ENCODE assay signal across 1 cellular context in the genomic region with DNA sequence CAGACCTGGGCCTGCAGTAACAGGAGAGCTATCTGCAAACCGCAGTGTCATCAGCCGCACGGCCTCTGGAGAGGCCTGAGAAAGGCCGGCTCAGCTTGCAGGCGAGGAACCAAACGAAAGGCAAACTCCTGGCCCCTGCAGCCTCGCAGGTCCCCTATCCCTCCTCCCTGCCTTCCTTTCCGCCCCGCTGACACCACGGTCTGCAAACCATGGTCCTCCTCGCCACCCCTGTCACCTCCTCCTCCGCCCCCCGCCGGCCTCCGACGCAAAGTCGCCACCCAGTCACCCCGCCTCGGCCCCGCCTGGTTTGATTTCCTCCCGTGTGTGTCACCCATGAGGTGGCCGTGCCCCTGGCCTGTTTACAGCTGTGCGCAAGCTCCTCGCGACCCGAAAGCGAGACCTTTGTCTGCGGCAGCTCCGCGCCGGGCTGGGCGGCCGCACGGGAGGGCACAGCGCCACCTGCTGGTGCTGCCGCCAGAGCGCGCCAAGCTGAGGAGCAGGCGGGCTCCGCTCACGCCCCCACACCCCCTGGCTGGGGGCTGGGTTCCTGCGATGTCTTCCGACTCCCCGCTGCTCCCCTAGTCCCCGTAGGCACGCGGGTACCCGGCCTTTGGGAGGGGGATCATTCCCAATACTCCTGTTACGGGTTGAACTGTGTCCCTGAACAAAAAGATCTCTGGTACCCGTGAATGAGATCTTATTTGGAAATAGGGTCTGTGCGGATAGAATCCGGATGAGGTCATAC.
A peak's percentile ranks its signal among the peaks of the same experiment; 100 is the strongest.
TF ChIP-seq lines count a peak whose summit lies in the region.

No MANE protein-coding gene starts in this region.

TF ChIP-seq in GM12878, 131 proteins besides CTCF, POLR2A, EP300 and RAD21 (continued from another document and continues in another):
- TF ChIP-seq, protein P1, sequence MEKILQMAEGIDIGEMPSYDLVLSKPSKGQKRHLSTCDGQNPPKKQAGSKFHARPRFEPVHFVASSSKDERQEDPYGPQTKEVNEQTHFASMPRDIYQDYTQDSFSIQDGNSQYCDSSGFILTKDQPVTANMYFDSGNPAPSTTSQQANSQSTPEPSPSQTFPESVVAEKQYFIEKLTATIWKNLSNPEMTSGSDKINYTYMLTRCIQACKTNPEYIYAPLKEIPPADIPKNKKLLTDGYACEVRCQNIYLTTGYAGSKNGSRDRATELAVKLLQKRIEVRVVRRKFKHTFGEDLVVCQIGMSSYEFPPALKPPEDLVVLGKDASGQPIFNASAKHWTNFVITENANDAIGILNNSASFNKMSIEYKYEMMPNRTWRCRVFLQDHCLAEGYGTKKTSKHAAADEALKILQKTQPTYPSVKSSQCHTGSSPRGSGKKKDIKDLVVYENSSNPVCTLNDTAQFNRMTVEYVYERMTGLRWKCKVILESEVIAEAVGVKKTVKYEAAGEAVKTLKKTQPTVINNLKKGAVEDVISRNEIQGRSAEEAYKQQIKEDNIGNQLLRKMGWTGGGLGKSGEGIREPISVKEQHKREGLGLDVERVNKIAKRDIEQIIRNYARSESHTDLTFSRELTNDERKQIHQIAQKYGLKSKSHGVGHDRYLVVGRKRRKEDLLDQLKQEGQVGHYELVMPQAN (conservative IDR thresholded peaks at IDR 0.05), result no peak; the same call in none of the 2 replicates
- TF ChIP-seq, protein P2, sequence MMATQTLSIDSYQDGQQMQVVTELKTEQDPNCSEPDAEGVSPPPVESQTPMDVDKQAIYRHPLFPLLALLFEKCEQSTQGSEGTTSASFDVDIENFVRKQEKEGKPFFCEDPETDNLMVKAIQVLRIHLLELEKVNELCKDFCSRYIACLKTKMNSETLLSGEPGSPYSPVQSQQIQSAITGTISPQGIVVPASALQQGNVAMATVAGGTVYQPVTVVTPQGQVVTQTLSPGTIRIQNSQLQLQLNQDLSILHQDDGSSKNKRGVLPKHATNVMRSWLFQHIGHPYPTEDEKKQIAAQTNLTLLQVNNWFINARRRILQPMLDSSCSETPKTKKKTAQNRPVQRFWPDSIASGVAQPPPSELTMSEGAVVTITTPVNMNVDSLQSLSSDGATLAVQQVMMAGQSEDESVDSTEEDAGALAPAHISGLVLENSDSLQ (IDR thresholded peaks at IDR 0.05), result peak; percentile 52
- TF ChIP-seq RB1 (IDR thresholded peaks at IDR 0.05; ENCODE audit: borderline replicate concordance) (peak; percentile 98; the same call in 1 of the 2 replicates), SP1 (IDR thresholded peaks at IDR 0.05; ENCODE audit: low read depth, low read length) (peak; percentile 47), NBN (IDR thresholded peaks at IDR 0.05) (peak; percentile 86; the same call in 1 of the 2 replicates), RAD51 (IDR thresholded peaks at IDR 0.05) (no peak), TCF3 (IDR thresholded peaks at IDR 0.05; ENCODE audit: borderline replicate concordance, insufficient read depth, low read depth, low read length) (peak; percentile 88), STAT3 (IDR thresholded peaks at IDR 0.05; ENCODE audit: low read depth, low read length) (no peak), BCL11A (IDR thresholded peaks at IDR 0.05; ENCODE audit: low read depth, low read length) (no peak), GATAD2B (conservative IDR thresholded peaks at IDR 0.05; ENCODE audit: low read depth) (peak; percentile 70; the same call in 1 of the 2 replicates), FOXK2 (IDR thresholded peaks at IDR 0.05) (peak; percentile 88), KAT2A (conservative IDR thresholded peaks at IDR 0.05; ENCODE audit: control insufficient read depth, low read depth, low read length) (no peak), ZNF24 (IDR thresholded peaks at IDR 0.05) (no peak), FOS (IDR thresholded peaks at IDR 0.05; ENCODE audit: borderline replicate concordance, extremely low read depth, insufficient read length) (no peak), ATF7 (IDR thresholded peaks at IDR 0.05; ENCODE audit: low read depth) (peak; percentile 41; the same call in 1 of the 2 replicates), NR2F1 (conservative IDR thresholded peaks at IDR 0.05) (peak; percentile 94), POU2F2 (IDR thresholded peaks at IDR 0.05; ENCODE audit: borderline replicate concordance, low read depth, low read length) (0 out of 3 replicates have a peak, but pooled peaks have one; percentile 8), NFYA (IDR thresholded peaks at IDR 0.05; ENCODE audit: borderline replicate concordance, low read depth, low read length) (no peak), HCFC1 (IDR thresholded peaks at IDR 0.05; ENCODE audit: low read length) (no peak), MTA3 (IDR thresholded peaks at IDR 0.05; ENCODE audit: borderline replicate concordance, low read length) (no peak), SUPT20H (IDR thresholded peaks at IDR 0.05; ENCODE audit: borderline replicate concordance, control insufficient read depth, low read depth, low read length) (no peak), PBX3 (IDR thresholded peaks at IDR 0.05; ENCODE audit: insufficient replicate concordance, low read depth, low read length) (no peak), NR2C2 (IDR thresholded peaks at IDR 0.05; ENCODE audit: borderline replicate concordance, control insufficient read depth, insufficient read length, low read depth) (no peak), EED (IDR thresholded peaks at IDR 0.05; ENCODE audit: low read depth) (no peak), USF1 (IDR thresholded peaks at IDR 0.05; ENCODE audit: borderline replicate concordance, extremely low read length, insufficient read depth, low read depth, low read length) (no peak), SIN3A (IDR thresholded peaks at IDR 0.05; ENCODE audit: low read depth, low read length) (peak; percentile 90), SREBF2 (IDR thresholded peaks at IDR 0.05; ENCODE audit: low read length) (no peak), ESRRA (IDR thresholded peaks at IDR 0.05; ENCODE audit: low read length) (no peak), CEBPZ (IDR thresholded peaks at IDR 0.05; ENCODE audit: low read depth, low read length) (no peak), CBFB (IDR thresholded peaks at IDR 0.05; ENCODE audit: low read depth) (no peak), STAT1 (conservative IDR thresholded peaks at IDR 0.05) (0 out of 2 replicates have a peak, but pooled peaks have one; percentile 59), ZNF622 (IDR thresholded peaks at IDR 0.05) (no peak), MEF2B (IDR thresholded peaks at IDR 0.05; ENCODE audit: partially characterized antibody, poor library complexity, severe bottlenecking) (peak; percentile 15), POLR2AphosphoS5 (IDR thresholded peaks at IDR 0.05; ENCODE audit: low read length) (no peak; the same call in 1 of the 2 replicates), NRF1 (conservative IDR thresholded peaks at IDR 0.05; ENCODE audit: low read depth, low read length) (peak; percentile 50), RELA (IDR thresholded peaks at IDR 0.05; ENCODE audit: borderline replicate concordance, partially characterized antibody) (peak; percentile 76), HDAC6 (IDR thresholded peaks at IDR 0.05; ENCODE audit: unreplicated experiment) (no peak), TBL1XR1 (IDR thresholded peaks at IDR 0.05; ENCODE audit: low read depth, low read length) (no peak), ZNF384 (IDR thresholded peaks at IDR 0.05; ENCODE audit: borderline replicate concordance, low read depth, low read length) (no peak), CEBPB (IDR thresholded peaks at IDR 0.05; ENCODE audit: borderline replicate concordance in 1 of 2, low read depth in 2 of 2, low read length in 2 of 2) (no peak)
- TF ChIP-seq, protein P3, sequence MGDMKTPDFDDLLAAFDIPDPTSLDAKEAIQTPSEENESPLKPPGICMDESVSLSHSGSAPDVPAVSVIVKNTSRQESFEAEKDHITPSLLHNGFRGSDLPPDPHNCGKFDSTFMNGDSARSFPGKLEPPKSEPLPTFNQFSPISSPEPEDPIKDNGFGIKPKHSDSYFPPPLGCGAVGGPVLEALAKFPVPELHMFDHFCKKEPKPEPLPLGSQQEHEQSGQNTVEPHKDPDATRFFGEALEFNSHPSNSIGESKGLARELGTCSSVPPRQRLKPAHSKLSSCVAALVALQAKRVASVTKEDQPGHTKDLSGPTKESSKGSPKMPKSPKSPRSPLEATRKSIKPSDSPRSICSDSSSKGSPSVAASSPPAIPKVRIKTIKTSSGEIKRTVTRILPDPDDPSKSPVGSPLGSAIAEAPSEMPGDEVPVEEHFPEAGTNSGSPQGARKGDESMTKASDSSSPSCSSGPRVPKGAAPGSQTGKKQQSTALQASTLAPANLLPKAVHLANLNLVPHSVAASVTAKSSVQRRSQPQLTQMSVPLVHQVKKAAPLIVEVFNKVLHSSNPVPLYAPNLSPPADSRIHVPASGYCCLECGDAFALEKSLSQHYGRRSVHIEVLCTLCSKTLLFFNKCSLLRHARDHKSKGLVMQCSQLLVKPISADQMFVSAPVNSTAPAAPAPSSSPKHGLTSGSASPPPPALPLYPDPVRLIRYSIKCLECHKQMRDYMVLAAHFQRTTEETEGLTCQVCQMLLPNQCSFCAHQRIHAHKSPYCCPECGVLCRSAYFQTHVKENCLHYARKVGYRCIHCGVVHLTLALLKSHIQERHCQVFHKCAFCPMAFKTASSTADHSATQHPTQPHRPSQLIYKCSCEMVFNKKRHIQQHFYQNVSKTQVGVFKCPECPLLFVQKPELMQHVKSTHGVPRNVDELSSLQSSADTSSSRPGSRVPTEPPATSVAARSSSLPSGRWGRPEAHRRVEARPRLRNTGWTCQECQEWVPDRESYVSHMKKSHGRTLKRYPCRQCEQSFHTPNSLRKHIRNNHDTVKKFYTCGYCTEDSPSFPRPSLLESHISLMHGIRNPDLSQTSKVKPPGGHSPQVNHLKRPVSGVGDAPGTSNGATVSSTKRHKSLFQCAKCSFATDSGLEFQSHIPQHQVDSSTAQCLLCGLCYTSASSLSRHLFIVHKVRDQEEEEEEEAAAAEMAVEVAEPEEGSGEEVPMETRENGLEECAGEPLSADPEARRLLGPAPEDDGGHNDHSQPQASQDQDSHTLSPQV (IDR thresholded peaks at IDR 0.05), result peak; percentile 80; the same call in 1 of the 2 replicates
- TF ChIP-seq, protein P4, sequence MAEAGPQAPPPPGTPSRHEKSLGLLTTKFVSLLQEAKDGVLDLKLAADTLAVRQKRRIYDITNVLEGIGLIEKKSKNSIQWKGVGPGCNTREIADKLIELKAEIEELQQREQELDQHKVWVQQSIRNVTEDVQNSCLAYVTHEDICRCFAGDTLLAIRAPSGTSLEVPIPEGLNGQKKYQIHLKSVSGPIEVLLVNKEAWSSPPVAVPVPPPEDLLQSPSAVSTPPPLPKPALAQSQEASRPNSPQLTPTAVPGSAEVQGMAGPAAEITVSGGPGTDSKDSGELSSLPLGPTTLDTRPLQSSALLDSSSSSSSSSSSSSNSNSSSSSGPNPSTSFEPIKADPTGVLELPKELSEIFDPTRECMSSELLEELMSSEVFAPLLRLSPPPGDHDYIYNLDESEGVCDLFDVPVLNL (IDR thresholded peaks at IDR 0.05; ENCODE audit: low read depth, low read length), result no peak
